In the genomic region with DNA sequence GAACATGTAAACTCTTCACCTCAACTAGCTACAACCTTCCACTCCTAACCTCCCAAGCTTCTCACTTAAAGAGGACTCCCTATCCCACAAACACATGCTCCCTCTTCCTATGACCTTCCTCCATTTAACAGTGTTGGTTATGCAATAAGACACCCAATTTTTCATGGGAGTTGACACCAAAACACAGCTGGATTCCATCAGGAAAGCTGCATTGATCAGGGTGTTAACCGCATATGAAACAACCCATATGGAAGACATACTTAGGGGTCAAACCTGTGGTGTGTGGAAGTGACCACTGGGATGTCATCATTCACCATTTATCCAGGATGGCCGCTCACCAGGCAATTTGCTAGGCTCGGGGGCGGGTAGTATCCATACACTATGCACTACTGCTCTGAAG, we compare ENCODE assay signal across 1 cellular context.
TF ChIP-seq lines count a peak whose summit lies in the region.

No MANE protein-coding gene starts in this region.

TF ChIP-seq in K562, 482 proteins besides CTCF, POLR2A, EP300 and RAD21:
- TF ChIP-seq SUPT5H (IDR thresholded peaks at IDR 0.05) (peak; percentile 45; the same call in 1 of the 2 replicates), XRCC5 (IDR thresholded peaks at IDR 0.05; ENCODE audit: low read depth, low read length) (no peak)
